Comparison of ENCODE assay signal across 1 cellular context in genomic region chr17:68019675-68020450, GRCh38.
TF ChIP-seq lines count a peak whose summit lies in the region.

No MANE protein-coding gene starts in this region.

TF ChIP-seq in K562, 482 proteins besides CTCF, POLR2A, EP300 and RAD21 (continued from another document and continues in another):
- TF ChIP-seq ID3 (CRISPR knock-in tag; IDR thresholded peaks at IDR 0.05) (no peak), ID3 (tag; IDR thresholded peaks at IDR 0.05) (peak; percentile 79), ZNF77 (CRISPR knock-in tag; IDR thresholded peaks at IDR 0.05) (no peak), HNRNPLL (IDR thresholded peaks at IDR 0.05; ENCODE audit: low read depth, low read length, poor library complexity, severe bottlenecking) (peak; percentile 79), ZKSCAN8 (CRISPR knock-in tag; IDR thresholded peaks at IDR 0.05) (no peak), CREB5 (CRISPR knock-in tag; IDR thresholded peaks at IDR 0.05) (no peak), MLX (CRISPR knock-in tag; conservative IDR thresholded peaks at IDR 0.05) (no peak), RBBP5 (IDR thresholded peaks at IDR 0.05; ENCODE audit: borderline replicate concordance, insufficient read depth, low read length, poor library complexity, severe bottlenecking) (peak; percentile 93), NFRKB (IDR thresholded peaks at IDR 0.05; ENCODE audit: low read depth) (peak; percentile 87; the same call in 1 of the 2 replicates), PHB2 (IDR thresholded peaks at IDR 0.05; ENCODE audit: low read depth) (0 out of 2 replicates have a peak, but pooled peaks have one; percentile 17), BRD9 (IDR thresholded peaks at IDR 0.05; ENCODE audit: low read depth, partially characterized antibody) (peak; percentile 99), ESRRA (IDR thresholded peaks at IDR 0.05; ENCODE audit: borderline replicate concordance, low read depth) (peak; percentile 91; the same call in 1 of the 2 replicates), ZNF444 (CRISPR knock-in tag; IDR thresholded peaks at IDR 0.05) (no peak), ZNF436 (CRISPR knock-in tag; IDR thresholded peaks at IDR 0.05) (no peak), SMARCA4 (IDR thresholded peaks at IDR 0.05) (no peak), TFAP4 (CRISPR knock-in tag; IDR thresholded peaks at IDR 0.05; ENCODE audit: borderline replicate concordance) (peak; percentile 84; the same call in 1 of the 2 replicates), BMI1 (IDR thresholded peaks at IDR 0.05; ENCODE audit: low read length) (0 out of 2 replicates have a peak, but pooled peaks have one; percentile 16), FOXJ2 (tag; IDR thresholded peaks at IDR 0.05) (peak; percentile 71), RUNX1 (IDR thresholded peaks at IDR 0.05; ENCODE audit: low read depth) (no peak), ZNF589 (CRISPR knock-in tag; IDR thresholded peaks at IDR 0.05; ENCODE audit: low read depth) (peak; percentile 66), ZBTB26 (CRISPR knock-in tag; IDR thresholded peaks at IDR 0.05) (0 out of 2 replicates have a peak, but pooled peaks have one; percentile 15), ZBTB12 (CRISPR knock-in tag; IDR thresholded peaks at IDR 0.05) (no peak), ZNF318 (IDR thresholded peaks at IDR 0.05; ENCODE audit: borderline replicate concordance in 1 of 2, low read depth in 1 of 2) (no peak), MBD1 (CRISPR knock-in tag; IDR thresholded peaks at IDR 0.05) (no peak), E2F4 (CRISPR knock-in tag; IDR thresholded peaks at IDR 0.05; ENCODE audit: low read depth) (no peak), ATF2 (CRISPR knock-in tag; IDR thresholded peaks at IDR 0.05) (no peak), HMBOX1 (IDR thresholded peaks at IDR 0.05) (peak; percentile 58; the same call in 1 of the 2 replicates), TAF15 (IDR thresholded peaks at IDR 0.05; ENCODE audit: low read depth, low read length) (no peak), ZMIZ1 (IDR thresholded peaks at IDR 0.05; ENCODE audit: low read depth in 2 of 2, low read length in 2 of 2) (peak in 1 of 2 experiments; percentile 61; a peak in 2 of 4 replicates), GTF2F1 (IDR thresholded peaks at IDR 0.05; ENCODE audit: low read depth, low read length) (peak; percentile 76)
